1 cellular context compared by ENCODE assay signal in genomic region chr6:132614554-132614953, GRCh38.
TF ChIP-seq lines count a peak whose summit lies in the region.

No MANE protein-coding gene starts in this region.

TF ChIP-seq in SK-N-SH treated with all-trans-retinoic acid at 6 μM for 48 hours, 23 proteins besides CTCF, POLR2A, EP300 and RAD21 (continued from another document):
- TF ChIP-seq PATZ1 (CRISPR knock-in tag; IDR thresholded peaks at IDR 0.05; ENCODE audit: borderline replicate concordance) (no peak), CSRNP3 (CRISPR knock-in tag; IDR thresholded peaks at IDR 0.05) (no peak), ZFP3 (CRISPR knock-in tag; IDR thresholded peaks at IDR 0.05) (no peak), ESRRG (CRISPR knock-in tag; IDR thresholded peaks at IDR 0.05) (no peak), ZNF70 (CRISPR knock-in tag; IDR thresholded peaks at IDR 0.05) (no peak), ZFP30 (CRISPR knock-in tag; IDR thresholded peaks at IDR 0.05) (no peak), ZC3H10 (CRISPR knock-in tag; IDR thresholded peaks at IDR 0.05) (no peak), GLIS3 (CRISPR knock-in tag; IDR thresholded peaks at IDR 0.05) (no peak), POU6F1 (CRISPR knock-in tag; IDR thresholded peaks at IDR 0.05; ENCODE audit: borderline replicate concordance, low read depth) (no peak), ZNF565 (CRISPR knock-in tag; conservative IDR thresholded peaks at IDR 0.05; ENCODE audit: low read depth) (no peak), BACH2 (CRISPR knock-in tag; IDR thresholded peaks at IDR 0.05; ENCODE audit: borderline replicate concordance) (no peak)
TF ChIP-seq in SK-N-SH treated with all-trans-retinoic acid at 6 μM for 48 hours: peak in this region for 0.
